2 cellular contexts compared by ENCODE assay signal in genomic region chr10:43396928-43397624, GRCh38.
TF ChIP-seq lines count a peak whose summit lies in the region.

No MANE protein-coding gene starts in this region.

TF ChIP-seq in GM23338, 12 proteins besides CTCF, POLR2A, EP300 and RAD21 (continued from another document):
- peak; percentile 74 for TF ChIP-seq ETS1 (IDR thresholded peaks at IDR 0.05)
- peak; percentile 68 for TF ChIP-seq POLR2AphosphoS5 (IDR thresholded peaks at IDR 0.05; ENCODE audit: low read depth)

TF ChIP-seq in SK-N-SH, 30 proteins besides CTCF, POLR2A, EP300 and RAD21 (continued from another document):
- TF ChIP-seq PBX3 (IDR thresholded peaks at IDR 0.05) (no peak), GABPA (IDR thresholded peaks at IDR 0.05; ENCODE audit: low read depth) (peak; percentile 61), MAX (IDR thresholded peaks at IDR 0.05; ENCODE audit: low read depth) (peak; percentile 94), SIN3A (IDR thresholded peaks at IDR 0.05; ENCODE audit: borderline replicate concordance, low read depth, low read length) (peak; percentile 88; the same call in 1 of the 2 replicates), RXRA (IDR thresholded peaks at IDR 0.05; ENCODE audit: borderline replicate concordance, low read depth) (no peak), YY1 (IDR thresholded peaks at IDR 0.05; ENCODE audit: low read depth) (0 out of 2 replicates have a peak, but pooled peaks have one; percentile 17), MXI1 (IDR thresholded peaks at IDR 0.05; ENCODE audit: low read depth, low read length) (peak; percentile 96), ELF1 (IDR thresholded peaks at IDR 0.05) (peak; percentile 74), SMC3 (IDR thresholded peaks at IDR 0.05; ENCODE audit: low read depth, low read length) (no peak)
- TF ChIP-seq, protein P1, sequence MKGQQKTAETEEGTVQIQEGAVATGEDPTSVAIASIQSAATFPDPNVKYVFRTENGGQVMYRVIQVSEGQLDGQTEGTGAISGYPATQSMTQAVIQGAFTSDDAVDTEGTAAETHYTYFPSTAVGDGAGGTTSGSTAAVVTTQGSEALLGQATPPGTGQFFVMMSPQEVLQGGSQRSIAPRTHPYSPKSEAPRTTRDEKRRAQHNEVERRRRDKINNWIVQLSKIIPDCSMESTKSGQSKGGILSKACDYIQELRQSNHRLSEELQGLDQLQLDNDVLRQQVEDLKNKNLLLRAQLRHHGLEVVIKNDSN (IDR thresholded peaks at IDR 0.05; ENCODE audit: borderline replicate concordance, low read depth): peak; percentile 88
- TF ChIP-seq, protein P2, sequence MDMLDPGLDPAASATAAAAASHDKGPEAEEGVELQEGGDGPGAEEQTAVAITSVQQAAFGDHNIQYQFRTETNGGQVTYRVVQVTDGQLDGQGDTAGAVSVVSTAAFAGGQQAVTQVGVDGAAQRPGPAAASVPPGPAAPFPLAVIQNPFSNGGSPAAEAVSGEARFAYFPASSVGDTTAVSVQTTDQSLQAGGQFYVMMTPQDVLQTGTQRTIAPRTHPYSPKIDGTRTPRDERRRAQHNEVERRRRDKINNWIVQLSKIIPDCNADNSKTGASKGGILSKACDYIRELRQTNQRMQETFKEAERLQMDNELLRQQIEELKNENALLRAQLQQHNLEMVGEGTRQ (IDR thresholded peaks at IDR 0.05; ENCODE audit: borderline replicate concordance, low read depth, low read length): 0 out of 2 replicates have a peak, but pooled peaks have one; percentile 55
